ENCODE assay signal across 1 cellular context in genomic region chr11:78080084-78080817, GRCh38.
TF ChIP-seq lines count a peak whose summit lies in the region.

No MANE protein-coding gene starts in this region.

TF ChIP-seq in WTC11, 78 proteins besides CTCF, POLR2A, EP300 and RAD21 (continued from another document):
- TF ChIP-seq CDX4 (CRISPR knock-in tag; IDR thresholded peaks at IDR 0.05; ENCODE audit: borderline replicate concordance): no peak
- TF ChIP-seq AFF4 (CRISPR knock-in tag; IDR thresholded peaks at IDR 0.05; ENCODE audit: borderline replicate concordance): no peak
- TF ChIP-seq GRHL2 (CRISPR knock-in tag; IDR thresholded peaks at IDR 0.05; ENCODE audit: insufficient replicate concordance, severe bottlenecking): no peak
- TF ChIP-seq ZNF138 (CRISPR knock-in tag; conservative IDR thresholded peaks at IDR 0.05): no peak
- no peak for TF ChIP-seq NFYB (CRISPR knock-in tag; conservative IDR thresholded peaks at IDR 0.05; ENCODE audit: low read depth)
- TF ChIP-seq PREB (CRISPR knock-in tag; IDR thresholded peaks at IDR 0.05; ENCODE audit: borderline replicate concordance): no peak
- no peak for TF ChIP-seq HMGXB4 (CRISPR knock-in tag; IDR thresholded peaks at IDR 0.05)
- no peak for TF ChIP-seq ERG (CRISPR knock-in tag; IDR thresholded peaks at IDR 0.05)
- TF ChIP-seq ESRRA (CRISPR knock-in tag; IDR thresholded peaks at IDR 0.05; ENCODE audit: borderline replicate concordance): no peak
- no peak for TF ChIP-seq TEAD1 (CRISPR knock-in tag; IDR thresholded peaks at IDR 0.05)
- no peak for TF ChIP-seq NR3C1 (CRISPR knock-in tag; conservative IDR thresholded peaks at IDR 0.05; ENCODE audit: low read depth)
